9 cellular contexts compared by ENCODE assay signal in the genomic region with DNA sequence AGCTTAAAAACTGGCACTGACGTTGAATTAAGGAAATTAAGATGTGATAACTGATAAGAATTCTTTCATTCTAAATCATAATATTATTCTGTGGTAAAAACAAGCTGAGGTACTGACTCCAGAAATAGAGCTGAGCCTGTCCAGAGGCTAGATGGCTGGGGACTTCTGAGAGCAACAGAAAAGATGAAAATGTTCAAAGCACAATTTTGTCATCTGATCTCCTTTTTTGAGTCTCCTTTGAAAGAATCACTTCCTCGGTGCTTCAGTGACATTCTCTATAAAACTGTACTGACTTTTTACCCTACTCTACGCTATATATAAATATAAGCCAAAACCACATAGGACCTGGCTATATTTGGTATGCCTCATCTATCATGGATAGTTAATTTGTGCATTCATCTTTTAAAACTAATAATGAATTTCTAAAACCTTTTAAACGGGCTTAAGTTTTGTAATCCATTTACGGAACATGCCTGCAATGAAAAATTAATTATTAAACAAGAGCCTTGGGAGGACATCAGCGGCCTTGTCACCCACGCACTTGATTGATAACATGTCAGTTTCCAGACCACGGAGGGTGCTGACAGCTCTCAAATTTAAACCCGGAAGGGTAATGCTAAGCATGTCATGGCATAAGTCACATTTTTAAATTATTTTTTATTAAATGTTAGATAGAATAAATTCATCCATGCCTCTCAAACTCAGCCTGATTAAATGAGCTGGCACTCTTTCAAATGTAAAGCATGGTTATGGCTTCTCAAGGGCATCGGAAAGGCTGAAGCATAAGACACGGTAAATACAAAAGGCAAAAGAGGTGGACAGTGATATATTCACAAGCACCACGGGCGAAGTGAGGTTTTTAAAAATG.
DNase-seq lines count a peak whose midpoint lies in the region; ATAC-seq, FAIRE-seq and TF ChIP-seq lines count a peak whose summit lies in the region.
"Had no signal": no experiment of that assay in that cellular context is flagged by ENCODE, and none has a peak within 500 bp of the region (broad histone marks: within the 10 kb centered on the region; RNA-seq: fewer than 3 reads in every experiment).

No MANE protein-coding gene starts in this region.

- DNase-seq in astrocyte of the cerebellum (ENCODE audit: low read depth), result no peak
- DNase-seq in pancreas, result no peak
- no peak for DNase-seq in stimulated activated CD4-positive, alpha-beta T cell treated with anti-CD3 and anti-CD28 coated beads, Interleukin-2, amount 100 ng/mL, for 24 hours
- DNase-seq in HCEC 1CT, result no peak
- no peak for DNase-seq in inferior parietal cortex (ENCODE audit: extremely low spot score)
- DNase-seq in posterior vena cava (ENCODE audit: low spot score), result no peak

- H3K36me3 ChIP-seq in pancreas, result no peaks in the 10 kb centered on the region

- in situ Hi-C loops in astrocyte of the cerebellum (cut with HindIII; ENCODE audit: low sequenced_read_pairs), result no loop called here

- peak overlapping the region in 2 of 4 donors; percentile 1 to 8 for H3K27ac ChIP-seq in pancreas
- H3K27ac ChIP-seq: HL-60 had no signal

- WGBS in pancreas, 2 donors, result 14 to 16% methylated on average over 13 of the region's 13 CpGs

- FAIRE-seq in pancreas (lab: Jason Lieb, UNC), result no peak

- H3K4me3 ChIP-seq in astrocyte of the cerebellum (ENCODE audit: low read depth, low read length) (peak overlapping the region; percentile 33), pancreas (peak overlapping the region in 2 of 4 donors; percentile 22 to 35)

- ATAC-seq in GM18870 (IDR thresholded peaks at IDR 0.05; ENCODE audit: unreplicated experiment) (peak; percentile 56), HG02943 (IDR thresholded peaks at IDR 0.05; ENCODE audit: low read depth, unreplicated experiment) (peak; percentile 45), pancreas (peak; percentile 30 to 67 (median 56))

- peaks cover 0 to 11% (median 8%) of the 10 kb centered on the region in 3 donors for H3K4me1 ChIP-seq in pancreas

- no peaks in the 10 kb centered on the region for H3K27me3 ChIP-seq in pancreas

- intact Hi-C loops in pancreas (cut with DNase I) (no loop called here), posterior vena cava (cut with DNase I) (no loop called here)

- no peak for TF ChIP-seq CTCF in astrocyte of the cerebellum (IDR thresholded peaks at IDR 0.05; ENCODE audit: low read depth, low read length, missing control alignments)
- TF ChIP-seq CTCF in pancreas (IDR thresholded peaks at IDR 0.05), result peak in 2 of 4 donors; percentile 2 to 7

- no peaks in the 10 kb centered on the region for H3K9me3 ChIP-seq in pancreas
